ENCODE assay signal across 9 cellular contexts in the genomic region with DNA sequence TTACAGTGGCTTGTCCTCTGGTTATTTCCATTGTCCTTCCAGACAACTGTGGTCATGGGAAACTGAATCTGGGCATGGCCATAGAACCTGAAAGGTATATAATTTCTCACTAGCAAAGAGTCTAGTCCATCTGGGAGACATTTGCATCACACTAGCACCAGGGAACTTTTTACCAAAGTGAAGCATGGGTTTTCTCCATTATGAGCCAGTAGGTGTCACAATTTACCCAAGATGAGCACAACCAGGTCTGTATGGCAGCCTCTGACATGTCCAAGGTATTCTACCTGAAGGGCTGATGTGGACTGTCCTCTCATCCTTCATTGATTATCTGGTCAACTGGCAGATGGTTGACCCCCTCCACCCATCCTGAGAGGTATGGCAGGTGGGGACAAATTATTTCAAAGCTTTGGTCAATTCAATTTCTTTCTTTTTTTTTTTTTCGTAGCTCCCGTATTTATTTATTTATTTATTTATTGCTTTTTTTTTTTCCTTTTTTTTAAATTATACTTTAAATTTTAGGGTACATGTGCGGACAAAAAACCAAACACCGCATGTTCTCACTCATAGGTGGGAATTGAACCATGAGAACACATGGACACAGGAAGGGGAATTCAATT.
DNase-seq lines count a peak whose midpoint lies in the region; ATAC-seq, FAIRE-seq and TF ChIP-seq lines count a peak whose summit lies in the region.
"Had no signal": no experiment of that assay in that cellular context is flagged by ENCODE, and none has a peak within 500 bp of the region (broad histone marks: within the 10 kb centered on the region; RNA-seq: fewer than 3 reads in every experiment).

No MANE protein-coding gene starts in this region.

- no peak for TF ChIP-seq CTCF in lower leg skin (IDR thresholded peaks at IDR 0.05)
- TF ChIP-seq CTCF in coronary artery (IDR thresholded peaks at IDR 0.05): no peak
- TF ChIP-seq CTCF in thyroid gland (IDR thresholded peaks at IDR 0.05): no peak

- H3K27ac ChIP-seq in coronary artery (no peak overlapping the region), thyroid gland (no peak overlapping the region)

- TF ChIP-seq POLR2A in GM12891 (IDR thresholded peaks at IDR 0.05; ENCODE audit: low read depth, low read length) (no peak), lower leg skin (IDR thresholded peaks at IDR 0.05) (no peak), thyroid gland (IDR thresholded peaks at IDR 0.05) (no peak)

- H3K4me1 ChIP-seq in thyroid gland: no peaks in the 10 kb centered on the region

- no peaks in the 10 kb centered on the region for H3K36me3 ChIP-seq in thyroid gland

- WGBS in lower leg skin, 2 donors: 85 to 88% methylated on average over 4 of the region's 4 CpGs
- 94 to 96% methylated on average over 4 of the region's 4 CpGs for WGBS in thyroid gland, 2 donors

- DNase-seq in GM12891 (ENCODE audit: insufficient read length, low spot score) (no peak), NCI-H774 (lab: John Stamatoyannopoulos, UW) (peak; percentile 53), hepatic stellate cell (ENCODE audit: low spot score) (peak; percentile 9), lower leg skin (ENCODE audit: low spot score in 2 of 2) (no peak), coronary artery (ENCODE audit: low spot score) (no peak), thyroid gland (no peak), medulla oblongata (ENCODE audit: extremely low spot score) (no peak)
- DNase-seq: activated B cell treated with CpG ODN at 0.5 μM for 24 hours had no signal

- H3K27me3 ChIP-seq in thyroid gland: no peaks in the 10 kb centered on the region

- H3K4me3 ChIP-seq in lower leg skin (ENCODE audit: low read depth, poor library complexity, severe bottlenecking) (no peak overlapping the region), coronary artery (no peak overlapping the region), thyroid gland (replicated peaks in 1 of 3) (no peak overlapping the region)

- no peaks in the 10 kb centered on the region for H3K9me3 ChIP-seq in thyroid gland

- ATAC-seq in HG03039 (IDR thresholded peaks at IDR 0.05; ENCODE audit: unreplicated experiment): peak; percentile 64

- intact Hi-C loops in lower leg skin (cut with DNase I; ENCODE audit: low total_unique reads) (no loop called here), thyroid gland (cut with DNase I) (no loop called here)

- FAIRE-seq in GM12891 (lab: Jason Lieb, UNC): peak; percentile 52

TF ChIP-seq in GM12891, 5 proteins besides CTCF, POLR2A, EP300 and RAD21:
- TF ChIP-seq TAF1 (IDR thresholded peaks at IDR 0.05; ENCODE audit: low read depth, low read length) (no peak), SPI1 (IDR thresholded peaks at IDR 0.05; ENCODE audit: low read depth, low read length) (no peak)

Comparison
In these comparisons a context has a peak if more than half of its experiments do, and no peak if none do; other contexts are left out.
1. DNase-seq: peak in NCI-H774 (single experiment) and hepatic stellate cell (single experiment); none in GM12891 (single experiment), lower leg skin (0 of 2), coronary artery (single experiment), thyroid gland (0 of 2) and medulla oblongata (single experiment).